Comparison of ENCODE assay signal across 24 cellular contexts in genomic region chr5:109844695-109845094, GRCh38.
A peak's percentile ranks its signal among the peaks of the same experiment; 100 is the strongest.
DNase-seq lines count a peak whose midpoint lies in the region; ATAC-seq, FAIRE-seq and TF ChIP-seq lines count a peak whose summit lies in the region.
"Had no signal": no experiment of that assay in that cellular context is flagged by ENCODE, and none has a peak within 500 bp of the region (broad histone marks: within the 10 kb centered on the region; RNA-seq: fewer than 3 reads in every experiment).

No MANE protein-coding gene starts in this region.

- H3K9me3 ChIP-seq in HEK293 (ENCODE audit: control insufficient read depth, insufficient read depth, low read depth, low read length) (no peaks in the 10 kb centered on the region), endodermal cell (ENCODE audit: control insufficient read depth, low read length) (no peaks in the 10 kb centered on the region), transverse colon (no peaks in the 10 kb centered on the region)
- H3K9me3 ChIP-seq: A549, gastrocnemius medialis, left ventricle myocardium inferior, mucosa of descending colon, upper lobe of left lung had no signal

- no peak overlapping the region for H3K27ac ChIP-seq in HEK293 (ENCODE audit: extremely low read depth, low read depth, low read length)
- H3K27ac ChIP-seq in endodermal cell (ENCODE audit: low read depth, low read length) = no peak overlapping the region
- H3K27ac ChIP-seq in transverse colon = no peak overlapping the region
- H3K27ac ChIP-seq: A549, gastrocnemius medialis, left ventricle myocardium inferior, upper lobe of left lung had no signal

- H3K27ac Mint-ChIP-seq in endodermal cell = no peak overlapping the region
- H3K27ac Mint-ChIP-seq: activated CD4-positive, alpha-beta T cell treated with anti-CD3 and anti-CD28 coated beads, Interleukin-2, amount 10 ng/mL, durations not matched to agents 7 days and 5 days; GM23338; stimulated activated naive CD8-positive, alpha-beta T cell treated with anti-CD3 and anti-CD28 coated beads, Interleukin-15, amount 100 ng/mL, for 72 hours had no signal

- POLR2A ChIA-PET in AG04449 (lab: Yijun Ruan, JAX) (no interaction called here), HEK293 (lab: Yijun Ruan, JAX) (no interaction called here)

- H3K27me3 ChIP-seq in endodermal cell (ENCODE audit: control insufficient read depth, insufficient read depth, low read length, poor library complexity, severe bottlenecking) (no peaks in the 10 kb centered on the region), transverse colon (no peaks in the 10 kb centered on the region)
- H3K27me3 ChIP-seq: gastrocnemius medialis, upper lobe of left lung had no signal

- 73 to 75% methylated on average over 4 of the region's 4 CpGs for WGBS in endodermal cell (ENCODE audit: insufficient coverage in 1 of 2, insufficient read length in 1 of 2), 2 experiments
- 87 to 88% methylated on average over 4 of the region's 4 CpGs for WGBS in transverse colon (ENCODE audit: low coverage in 1 of 2), 2 donors

- peaks cover 61% of the 10 kb centered on the region for H3K36me3 Mint-ChIP-seq in endodermal cell (ENCODE audit: low read depth)

- H3K9me3 Mint-ChIP-seq in endodermal cell = no peaks in the 10 kb centered on the region
- H3K9me3 Mint-ChIP-seq: GM23338 had no signal

- no peak for TF ChIP-seq EP300 in transverse colon (IDR thresholded peaks at IDR 0.05; ENCODE audit: low read depth)

- H3K27me3 Mint-ChIP-seq in endodermal cell (ENCODE audit: insufficient read depth) = no peaks in the 10 kb centered on the region
- H3K27me3 Mint-ChIP-seq: activated CD4-positive, alpha-beta T cell treated with anti-CD3 and anti-CD28 coated beads, Interleukin-2, amount 10 ng/mL, durations not matched to agents 7 days and 5 days; CD4-positive, alpha-beta memory T cell; stimulated activated naive CD8-positive, alpha-beta T cell treated with anti-CD3 and anti-CD28 coated beads, Interleukin-15, amount 100 ng/mL, for 72 hours had no signal

- no peak for FAIRE-seq in HTR-8/SVneo (lab: Jason Lieb, UNC)

- no peaks in the 10 kb centered on the region for H3K4me1 ChIP-seq in HEK293 (ENCODE audit: control insufficient read depth, insufficient read depth, low read length)
- H3K4me1 ChIP-seq in endodermal cell (ENCODE audit: control insufficient read depth, insufficient read depth, low read length) = no peaks in the 10 kb centered on the region
- H3K4me1 ChIP-seq in transverse colon = no peaks in the 10 kb centered on the region
- H3K4me1 ChIP-seq: A549, gastrocnemius medialis, left ventricle myocardium inferior, upper lobe of left lung had no signal

- in situ Hi-C loops in transverse colon (cut with MboI; ENCODE audit: low pct_ligation_motif_present in 1 of 4, low pct_unique_long_range_greater_than_20kb in 1 of 4, low sequenced_read_pairs in 3 of 4) = no loop called here

- ATAC-seq in left lobe of liver (peak; percentile 54), GM18870 (IDR thresholded peaks at IDR 0.05; ENCODE audit: unreplicated experiment) (no peak)
- ATAC-seq: gastrocnemius medialis; GM23338; mucosa of descending colon; Panc1; right cardiac atrium; stimulated activated naive CD8-positive, alpha-beta T cell treated with anti-CD3 and anti-CD28 coated beads, Interleukin-15, amount 100 ng/mL, for 72 hours had no signal

- TF ChIP-seq CTCF in AG04449 (IDR thresholded peaks at IDR 0.05; ENCODE audit: insufficient read depth, low read length, missing control alignments) (no peak), HEK293 (tag by site-specific recombination; IDR thresholded peaks at IDR 0.05) (no peak), cardiac fibroblast (IDR thresholded peaks at IDR 0.05; ENCODE audit: low read depth, low read length) (no peak), endodermal cell (conservative IDR thresholded peaks at IDR 0.05) (no peak), transverse colon (IDR thresholded peaks at IDR 0.05) (no peak)

- H3K4me3 Mint-ChIP-seq in endodermal cell = no peak overlapping the region
- H3K4me3 Mint-ChIP-seq: activated CD4-positive, alpha-beta T cell treated with anti-CD3 and anti-CD28 coated beads, Interleukin-2, amount 10 ng/mL, durations not matched to agents 7 days and 5 days; CD4-positive, alpha-beta memory T cell; GM23338; stimulated activated naive CD8-positive, alpha-beta T cell treated with anti-CD3 and anti-CD28 coated beads, Interleukin-15, amount 100 ng/mL, for 72 hours had no signal

- CTCF ChIA-PET in AG04449 (lab: Yijun Ruan, JAX) = interaction anchor here (0.8 kb wide), 1 partner anchor 258 kb away, joined by 3 read pairs; no protein-coding TSS in a partner anchor
- CTCF ChIA-PET in HEK293 (lab: Yijun Ruan, JAX) = interaction anchor here (0.9 to 1.2 kb wide), 3 partner anchors 9 to 154 kb away, joined by 3 to 4 read pairs (median 3); no protein-coding TSS in a partner anchor

- no peak for TF ChIP-seq POLR2A in transverse colon (IDR thresholded peaks at IDR 0.05)

- H3K9ac ChIP-seq in endodermal cell (ENCODE audit: extremely low read depth, low read length, poor library complexity, severe bottlenecking) = no peak overlapping the region

- H3K4me3 ChIP-seq in AG04449 (ENCODE audit: low read depth, low read length) = no peak overlapping the region
- no peak overlapping the region for H3K4me3 ChIP-seq in HEK293 (ENCODE audit: low read depth, low read length)
- no peak overlapping the region for H3K4me3 ChIP-seq in cardiac fibroblast (replicated peaks in 1 of 2; ENCODE audit: low read depth in 2 of 2, low read length in 2 of 2)
- H3K4me3 ChIP-seq in endodermal cell (ENCODE audit: low read length) = no peak overlapping the region
- H3K4me3 ChIP-seq in transverse colon = no peak overlapping the region
- H3K4me3 ChIP-seq: A549, gastrocnemius medialis, GM23338, left ventricle myocardium inferior, mucosa of descending colon, upper lobe of left lung had no signal

- no peaks in the 10 kb centered on the region for H3K4me1 Mint-ChIP-seq in endodermal cell

- H3K36me3 ChIP-seq in HEK293 (ENCODE audit: control insufficient read depth in 2 of 2, insufficient read depth in 1 of 2, low read length in 2 of 2) = peaks cover 0 to 41% of the 10 kb centered on the region in 2 experiments; a peak in 1 of 3 replicates
- peaks cover 64% of the 10 kb centered on the region for H3K36me3 ChIP-seq in endodermal cell (ENCODE audit: control insufficient read depth, insufficient read depth, low read length)
- peaks cover 0 to 57% (median 16%) of the 10 kb centered on the region in 4 donors for H3K36me3 ChIP-seq in transverse colon

- DNase-seq in AG04449 (ENCODE audit: low read depth, low spot score) (peak; percentile 33), cardiac fibroblast (ENCODE audit: low read depth in 2 of 2) (peak; percentile 39 to 67), left lobe of liver (ENCODE audit: low spot score) (no peak), endodermal cell (no peak), HTR-8/SVneo (ENCODE audit: insufficient read length, low spot score) (no peak), transverse colon (no peak)
- DNase-seq: activated CD4-positive, alpha-beta T cell treated with anti-CD3 and anti-CD28 coated beads, Interleukin-2, amount 10 ng/mL, durations not matched to agents 7 days and 5 days; activated naive CD4-positive, alpha-beta T cell treated with anti-CD3 and anti-CD28 coated beads, Interleukin-2, amount 50 U/mL, for 16 hours; caudate nucleus; DMS79 treated with DMSO at 0.1 percent for 48 hours; gastrocnemius medialis; left ventricle myocardium inferior; mucosa of descending colon; NCI-H1694; occipital lobe; right cardiac atrium; stimulated activated naive CD8-positive, alpha-beta T cell treated with anti-CD3 and anti-CD28 coated beads, Interleukin-15, amount 100 ng/mL, for 72 hours; upper lobe of left lung had no signal

- intact Hi-C loops in transverse colon (cut with DNase I; ENCODE audit: low total_unique reads) = no loop called here

TF ChIP-seq in HEK293, 187 proteins besides CTCF, POLR2A, EP300 and RAD21 (continues in another document):
- peak; percentile 48; the same call in 1 of the 2 replicates for TF ChIP-seq ATF2 (tag by site-specific recombination; IDR thresholded peaks at IDR 0.05; ENCODE audit: low read depth)
- no peak for TF ChIP-seq PATZ1 (tag by site-specific recombination; IDR thresholded peaks at IDR 0.05)
- TF ChIP-seq EGR2 (tag by site-specific recombination; IDR thresholded peaks at IDR 0.05; ENCODE audit: low read depth) = 0 out of 2 replicates have a peak, but pooled peaks have one; percentile 12

Comparison
In these comparisons a context has a peak if more than half of its experiments do, and no peak if none do; other contexts are left out.
1. DNase-seq: peak in AG04449 (single experiment) and cardiac fibroblast (2 of 2); none in left lobe of liver (single experiment), endodermal cell (single experiment), HTR-8/SVneo (single experiment) and transverse colon (single experiment).